Comparison of ENCODE assay signal across 15 cellular contexts in the genomic region with DNA sequence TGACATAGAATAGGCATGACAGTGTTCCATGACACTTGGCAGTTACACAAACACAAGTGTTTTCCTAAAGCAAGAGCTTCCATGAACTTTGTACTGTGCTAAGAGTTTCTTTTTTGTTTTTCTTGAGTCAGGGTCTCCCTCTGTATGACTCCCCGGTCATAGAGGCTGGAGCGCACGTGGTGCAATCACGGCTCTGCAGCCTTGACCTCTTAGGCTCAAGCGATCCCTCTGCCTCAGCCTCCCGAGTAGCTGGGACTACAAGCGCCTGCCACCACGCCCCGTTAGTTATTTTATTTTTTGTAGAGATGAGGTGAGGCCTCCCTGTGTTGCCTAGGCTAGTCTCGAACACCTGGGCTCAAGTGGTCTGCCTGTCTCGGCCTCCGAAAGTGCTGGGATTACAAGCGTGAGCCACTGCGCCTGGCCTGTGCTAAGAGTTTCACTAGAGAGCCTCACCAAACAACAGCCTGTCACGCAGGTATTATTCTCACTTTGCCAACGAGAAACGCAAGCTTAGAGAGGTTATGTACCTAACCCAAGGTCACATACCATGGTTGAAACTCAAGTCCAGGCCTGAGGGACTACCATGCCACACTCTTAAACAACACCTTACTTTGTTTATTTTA.
A peak's percentile ranks its signal among the peaks of the same experiment; 100 is the strongest.
DNase-seq lines count a peak whose midpoint lies in the region; TF ChIP-seq lines count a peak whose summit lies in the region.
"Had no signal": no experiment of that assay in that cellular context is flagged by ENCODE, and none has a peak within 500 bp of the region (broad histone marks: within the 10 kb centered on the region; RNA-seq: fewer than 3 reads in every experiment).

No MANE protein-coding gene starts in this region.

- no peak overlapping the region for H3K4me3 ChIP-seq in Caco-2 (ENCODE audit: low read depth, low read length)

- H3K9me3 Mint-ChIP-seq in Caco-2 (ENCODE audit: unreplicated experiment), result no peaks in the 10 kb centered on the region
- peaks cover 1% of the 10 kb centered on the region for H3K9me3 Mint-ChIP-seq in glutamatergic neuron (ENCODE audit: unreplicated experiment)
- H3K9me3 Mint-ChIP-seq in neural crest cell, result no peaks in the 10 kb centered on the region
- no peaks in the 10 kb centered on the region for H3K9me3 Mint-ChIP-seq in Calu3 (ENCODE audit: low read depth, unreplicated experiment)

- H3K27me3 Mint-ChIP-seq in Caco-2 (ENCODE audit: insufficient read depth, unreplicated experiment) (no peaks in the 10 kb centered on the region), glutamatergic neuron (ENCODE audit: unreplicated experiment) (peaks cover 4% of the 10 kb centered on the region), neural crest cell (ENCODE audit: low read depth) (no peaks in the 10 kb centered on the region), Calu3 (ENCODE audit: unreplicated experiment) (no peaks in the 10 kb centered on the region)

- CTCF ChIA-PET in Caco-2 (lab: Charles Lee), result no interaction called here
- CTCF ChIA-PET in Calu3 (lab: Charles Lee), result interaction anchor here (0.7 kb wide), 1 partner anchor 722 kb away, joined by 3 read pairs; no protein-coding TSS in a partner anchor

- H3K4me1 ChIP-seq in Caco-2, result peaks cover 5% of the 10 kb centered on the region; the same call in 1 of the 2 replicates

- intact Hi-C loops in Caco-2 (cut with micrococcal nuclease; ENCODE audit: unreplicated experiment), result no loop called here
- intact Hi-C loops in Calu3 (cut with micrococcal nuclease; ENCODE audit: unreplicated experiment), result no loop called here

- POLR2A ChIA-PET in Caco-2 (lab: Charles Lee), result no interaction called here

- H3K4me3 Mint-ChIP-seq in Caco-2 (ENCODE audit: unreplicated experiment) (no peak overlapping the region), glutamatergic neuron (ENCODE audit: unreplicated experiment) (no peak overlapping the region), neural crest cell (no peak overlapping the region), Calu3 (ENCODE audit: low read depth, unreplicated experiment) (no peak overlapping the region)

- no peaks in the 10 kb centered on the region for H3K36me3 ChIP-seq in Caco-2 (ENCODE audit: control insufficient read depth, insufficient read depth, low read length)

- TF ChIP-seq CTCF in Caco-2 (IDR thresholded peaks at IDR 0.05; ENCODE audit: insufficient read depth in 1 of 2, low read depth in 1 of 2, low read length in 1 of 2, severe bottlenecking in 1 of 2, unreplicated experiment in 1 of 2), result no peak
- TF ChIP-seq CTCF in glutamatergic neuron (IDR thresholded peaks at IDR 0.05; ENCODE audit: partially characterized antibody, unreplicated experiment), result no peak
- TF ChIP-seq CTCF in neural crest cell (conservative IDR thresholded peaks at IDR 0.05), result no peak
- TF ChIP-seq CTCF in Calu3 (IDR thresholded peaks at IDR 0.05; ENCODE audit: unreplicated experiment), result no peak

- DNase-seq in Caco-2, result peak; percentile 34 to 36
- DNase-seq in HuH-7.5 (ENCODE audit: low spot score), result peak; percentile 18
- no peak for DNase-seq in glutamatergic neuron
- DNase-seq in neural crest cell (ENCODE audit: low read depth, low spot score), result no peak
- DNase-seq in DMS153 treated with DMSO at 0.1 percent for 48 hours (lab: John Stamatoyannopoulos, UW; ENCODE audit: unreplicated experiment), result no peak
- DNase-seq in D341Med (ENCODE audit: low spot score), result no peak
- no peak for DNase-seq in Calu3
- DNase-seq: DMS79 treated with DMSO at 0.1 percent for 48 hours, GDM1, H7, MV-4-11, NCI-H1417 treated with DMSO at 0.1 percent for 48 hours, NCI-H2081, NCI-H345, NCI-H526 treated with DMSO at 0.1 percent for 48 hours had no signal

- H3K36me3 Mint-ChIP-seq in Caco-2 (ENCODE audit: insufficient read depth, unreplicated experiment) (peaks cover 7% of the 10 kb centered on the region), glutamatergic neuron (ENCODE audit: unreplicated experiment) (no peaks in the 10 kb centered on the region), neural crest cell (ENCODE audit: low read depth) (peaks cover 15% of the 10 kb centered on the region), Calu3 (ENCODE audit: insufficient read depth, unreplicated experiment) (no peaks in the 10 kb centered on the region)

- H3K4me1 Mint-ChIP-seq in Caco-2 (ENCODE audit: low read depth, unreplicated experiment), result peaks cover 14% of the 10 kb centered on the region
- peaks cover 12% of the 10 kb centered on the region for H3K4me1 Mint-ChIP-seq in glutamatergic neuron (ENCODE audit: low read depth, unreplicated experiment)
- H3K4me1 Mint-ChIP-seq in neural crest cell, result peaks cover 8% of the 10 kb centered on the region
- no peaks in the 10 kb centered on the region for H3K4me1 Mint-ChIP-seq in Calu3 (ENCODE audit: low read depth, unreplicated experiment)

- H3K27me3 ChIP-seq in Caco-2 (replicated peaks; ENCODE audit: control insufficient read depth, insufficient read depth, low read length), result no peaks in the 10 kb centered on the region

- no TSS peak for BruUV-seq in Caco-2 (replicated peaks; lab: Mats Ljungman, UMichigan)
- no TSS peak for BruUV-seq in Calu3 (replicated peaks; lab: Mats Ljungman, UMichigan)

- H3K27ac Mint-ChIP-seq in Caco-2 (ENCODE audit: unreplicated experiment) (peak overlapping the region; percentile 30), glutamatergic neuron (ENCODE audit: unreplicated experiment) (peak overlapping the region; percentile 48), neural crest cell (ENCODE audit: unreplicated experiment) (peak overlapping the region; percentile 43), Calu3 (ENCODE audit: unreplicated experiment) (no peak overlapping the region)

- no peaks in the 10 kb centered on the region for H3K9me3 ChIP-seq in Caco-2

Comparison
In these comparisons a context has a peak if more than half of its experiments do, and no peak if none do; other contexts are left out.
1. DNase-seq: peak in Caco-2 (2 of 2) and HuH-7.5 (single experiment); none in glutamatergic neuron (single experiment), neural crest cell (single experiment), DMS153 treated with DMSO at 0.1 percent for 48 hours (single experiment), D341Med (single experiment) and Calu3 (single experiment).